ENCODE assay signal across 11 cellular contexts in genomic region chr6:1535295-1535694, GRCh38.
A peak's percentile ranks its signal among the peaks of the same experiment; 100 is the strongest.
DNase-seq lines count a peak whose midpoint lies in the region; ATAC-seq and TF ChIP-seq lines count a peak whose summit lies in the region.
"Had no signal": no experiment of that assay in that cellular context is flagged by ENCODE, and none has a peak within 500 bp of the region (broad histone marks: within the 10 kb centered on the region; RNA-seq: fewer than 3 reads in every experiment).

No MANE protein-coding gene starts in this region.

- H3K27ac ChIP-seq in CD4-positive, alpha-beta memory T cell (ENCODE audit: low read depth, low read length), result peak overlapping the region; percentile 19
- H3K27ac ChIP-seq in RWPE2 (ENCODE audit: poor library complexity, severe bottlenecking), result peak overlapping the region; percentile 46
- H3K27ac ChIP-seq: SJCRH30 had no signal

- intact Hi-C loops in CD4-positive, alpha-beta memory T cell (cut with micrococcal nuclease), result no loop called here
- intact Hi-C loops in mucosa of descending colon (cut with DNase I, micrococcal nuclease) (no loop called here), head of caudate nucleus (cut with DNase I) (no loop called here)

- H3K36me3 ChIP-seq in CD4-positive, alpha-beta memory T cell (ENCODE audit: insufficient read depth, low read length), result no peaks in the 10 kb centered on the region
- H3K36me3 ChIP-seq in RWPE2 (ENCODE audit: low read depth), result no peaks in the 10 kb centered on the region
- no peaks in the 10 kb centered on the region for H3K36me3 ChIP-seq in mucosa of descending colon (ENCODE audit: low read depth)
- H3K36me3 ChIP-seq: SJCRH30 had no signal

- POLR2A ChIA-PET in CD4-positive, alpha-beta memory T cell (lab: Charles Lee; ENCODE audit: partially characterized antibody), result interaction anchor here (0.8 to 1.4 kb wide), 6 partner anchors 9 to 20 kb away, joined by 3 to 9 read pairs (median 7); no protein-coding TSS in a partner anchor

- peaks cover 16 to 25% (median 18%) of the 10 kb centered on the region in 4 donors for H3K4me1 Mint-ChIP-seq in CD4-positive, alpha-beta memory T cell
- H3K4me1 Mint-ChIP-seq in type B pancreatic cell (ENCODE audit: unreplicated experiment), result no peaks in the 10 kb centered on the region
- H3K4me1 Mint-ChIP-seq: naive B cell had no signal

- H3K4me1 ChIP-seq in CD4-positive, alpha-beta memory T cell (ENCODE audit: insufficient read depth, low read length), result peaks cover 49% of the 10 kb centered on the region
- peaks cover 8% of the 10 kb centered on the region for H3K4me1 ChIP-seq in RWPE2 (ENCODE audit: insufficient read depth, poor library complexity, severe bottlenecking)
- H3K4me1 ChIP-seq in mucosa of descending colon (ENCODE audit: low read depth), result peaks cover 6% of the 10 kb centered on the region
- H3K4me1 ChIP-seq: SJCRH30 had no signal

- no peak overlapping the region for H3K4me3 ChIP-seq in CD4-positive, alpha-beta memory T cell (ENCODE audit: low read length in 2 of 2)
- H3K4me3 ChIP-seq in RWPE2 (ENCODE audit: severe bottlenecking) (no peak overlapping the region), mucosa of descending colon (no peak overlapping the region)
- H3K4me3 ChIP-seq: SJCRH30 had no signal

- ATAC-seq in RWPE2 (ENCODE audit: low read depth) (peak; percentile 95), mucosa of descending colon (peak; percentile 41)

- TF ChIP-seq CTCF in RWPE2 (IDR thresholded peaks at IDR 0.05; ENCODE audit: poor library complexity, severe bottlenecking) (no peak), mucosa of descending colon (IDR thresholded peaks at IDR 0.05) (no peak), type B pancreatic cell (conservative IDR thresholded peaks at IDR 0.05) (no peak)

- no peaks in the 10 kb centered on the region for H3K9me3 ChIP-seq in CD4-positive, alpha-beta memory T cell (ENCODE audit: control insufficient read depth in 1 of 2, low read length in 2 of 2)
- peaks cover 3% of the 10 kb centered on the region for H3K9me3 ChIP-seq in RWPE2 (ENCODE audit: severe bottlenecking)
- H3K9me3 ChIP-seq in mucosa of descending colon, result no peaks in the 10 kb centered on the region
- H3K9me3 ChIP-seq: SJCRH30 had no signal

- H3K27ac Mint-ChIP-seq in CD4-positive, alpha-beta memory T cell, result peak overlapping the region; percentile 28 to 92 (median 66)
- no peak overlapping the region for H3K27ac Mint-ChIP-seq in type B pancreatic cell
- H3K27ac Mint-ChIP-seq: naive B cell had no signal

- no peaks in the 10 kb centered on the region for H3K9me3 Mint-ChIP-seq in CD4-positive, alpha-beta memory T cell
- H3K9me3 Mint-ChIP-seq in type B pancreatic cell, result no peaks in the 10 kb centered on the region
- H3K9me3 Mint-ChIP-seq: naive B cell had no signal

- CTCF ChIA-PET in CD4-positive, alpha-beta memory T cell (lab: Charles Lee; ENCODE audit: partially characterized antibody), result interaction anchor here (1.1 to 5.0 kb wide), 5 partner anchors 10 to 1099 kb away, joined by 3 to 59 read pairs (median 8); no protein-coding TSS in a partner anchor

- H3K36me3 Mint-ChIP-seq in CD4-positive, alpha-beta memory T cell, result peaks cover 0 to 3% of the 10 kb centered on the region in 2 donors
- H3K36me3 Mint-ChIP-seq in type B pancreatic cell, result no peaks in the 10 kb centered on the region
- H3K36me3 Mint-ChIP-seq: naive B cell had no signal

- no peaks in the 10 kb centered on the region for H3K27me3 Mint-ChIP-seq in CD4-positive, alpha-beta memory T cell
- no peaks in the 10 kb centered on the region for H3K27me3 Mint-ChIP-seq in type B pancreatic cell
- H3K27me3 Mint-ChIP-seq: naive B cell had no signal

- no peaks in the 10 kb centered on the region for H3K27me3 ChIP-seq in CD4-positive, alpha-beta memory T cell (ENCODE audit: insufficient read depth, low read length)
- H3K27me3 ChIP-seq in RWPE2 (ENCODE audit: insufficient read depth, poor library complexity, severe bottlenecking), result no peaks in the 10 kb centered on the region
- H3K27me3 ChIP-seq: SJCRH30 had no signal

- peak; percentile 25 to 59 (median 44) for DNase-seq in CD4-positive, alpha-beta memory T cell
- DNase-seq in RWPE2 (ENCODE audit: low spot score) (no peak), mucosa of descending colon (no peak), RKO (ENCODE audit: low spot score) (no peak), C1 segment of cervical spinal cord (lab: John Stamatoyannopoulos, UW) (no peak), head of caudate nucleus (no peak), type B pancreatic cell (ENCODE audit: extremely low spot score, unreplicated experiment) (no peak)
- DNase-seq in activated effector memory CD4-positive, alpha-beta T cell treated with anti-CD3 and anti-CD28 coated beads, Interleukin-2, amount 50 U/mL, for 16 hours, result peak; percentile 83
- DNase-seq: COR-L47, naive B cell, SJCRH30 had no signal

- H3K4me3 Mint-ChIP-seq in CD4-positive, alpha-beta memory T cell, result peak overlapping the region in 7 of 8 donors; percentile 50 to 83 (median 76)
- H3K4me3 Mint-ChIP-seq in type B pancreatic cell, result no peak overlapping the region
- H3K4me3 Mint-ChIP-seq: naive B cell had no signal

Comparison
In these comparisons a context has a peak if more than half of its experiments do, and no peak if none do; other contexts are left out.
1. DNase-seq: peak in CD4-positive, alpha-beta memory T cell (5 of 5) and activated effector memory CD4-positive, alpha-beta T cell treated with anti-CD3 and anti-CD28 coated beads, Interleukin-2, amount 50 U/mL, for 16 hours (single experiment); none in RWPE2 (single experiment), mucosa of descending colon (0 of 3), RKO (single experiment), C1 segment of cervical spinal cord (0 of 14), head of caudate nucleus (0 of 42) and type B pancreatic cell (single experiment).